ENCODE assay signal across 24 cellular contexts in genomic region chr9:87996355-87996860, GRCh38.
"Had no signal": no experiment of that assay in that cellular context is flagged by ENCODE, and none has a peak within 500 bp of the region (broad histone marks: within the 10 kb centered on the region; RNA-seq: fewer than 3 reads in every experiment).

No MANE protein-coding gene starts in this region.

- H3K36me3 Mint-ChIP-seq: natural killer cell had no signal

- H3K27me3 ChIP-seq: colonic mucosa, pancreas, transverse colon had no signal

- H3K36me3 ChIP-seq: colonic mucosa, esophagus squamous epithelium, heart right ventricle, left ventricle myocardium inferior, lower lobe of right lung, neutrophil, pancreas, suprapubic skin, transverse colon had no signal

- H3K4me3 Mint-ChIP-seq: dendritic cell treated with granulocyte-macrophage colony-stimulating factor and Interleukin-4, amounts not matched to agents 40 ng/mL and 50 ng/mL, for 4 days; natural killer cell; stimulated activated naive CD8-positive, alpha-beta T cell treated with anti-CD3 and anti-CD28 coated beads, Interleukin-15, amount 100 ng/mL, for 72 hours had no signal

- H3K27ac Mint-ChIP-seq: dendritic cell treated with granulocyte-macrophage colony-stimulating factor and Interleukin-4, amounts not matched to agents 40 ng/mL and 50 ng/mL, for 4 days; natural killer cell; stimulated activated naive CD8-positive, alpha-beta T cell treated with anti-CD3 and anti-CD28 coated beads, Interleukin-15, amount 100 ng/mL, for 72 hours had no signal

- H3K4me2 ChIP-seq: smooth muscle cell had no signal

- H3K4me1 ChIP-seq: colonic mucosa, esophagus squamous epithelium, heart right ventricle, left ventricle myocardium inferior, lower lobe of right lung, pancreas, suprapubic skin had no signal

- H3K27ac ChIP-seq: colonic mucosa, esophagus squamous epithelium, heart right ventricle, left ventricle myocardium inferior, lower lobe of right lung, neutrophil, pancreas, suprapubic skin, transverse colon had no signal

- H3K4me1 Mint-ChIP-seq: natural killer cell; stimulated activated naive CD8-positive, alpha-beta T cell treated with anti-CD3 and anti-CD28 coated beads, Interleukin-15, amount 100 ng/mL, for 72 hours had no signal

- H3K9me3 Mint-ChIP-seq: natural killer cell; stimulated activated naive CD8-positive, alpha-beta T cell treated with anti-CD3 and anti-CD28 coated beads, Interleukin-15, amount 100 ng/mL, for 72 hours had no signal

- ATAC-seq: heart right ventricle; left cardiac atrium; lower lobe of right lung; natural killer cell; pancreas; sciatic nerve; stimulated activated naive CD8-positive, alpha-beta T cell treated with anti-CD3 and anti-CD28 coated beads, Interleukin-15, amount 100 ng/mL, for 72 hours had no signal

- H3K4me3 ChIP-seq: colonic mucosa, esophagus squamous epithelium, heart right ventricle, left ventricle myocardium inferior, lower lobe of right lung, pancreas, smooth muscle cell, suprapubic skin, transverse colon had no signal

- DNase-seq: colonic mucosa; effector CD8-positive, alpha-beta T cell; esophagus squamous epithelium; foreskin melanocyte; glutamatergic neuron; heart right ventricle; hippocampal formation; left cardiac atrium; left ventricle myocardium inferior; lower lobe of right lung; natural killer cell; pancreas; stimulated activated CD4-positive, alpha-beta T cell treated with anti-CD3 and anti-CD28 coated beads, Interleukin-12 subunit alpha, Interleukin-12 subunit beta, amount 100 ng/mL, for 4 hours; stimulated activated CD4-positive, alpha-beta T cell treated with anti-CD3 and anti-CD28 coated beads, Interleukin-1b, Interleukin-23, amount 100 ng/mL, for 48 hours; stimulated activated CD4-positive, alpha-beta T cell treated with anti-CD3 and anti-CD28 coated beads, Interleukin-4, amount 100 ng/mL, for 1 hour; stimulated activated CD8-positive, alpha-beta memory T cell treated with anti-CD3 and anti-CD28 coated beads, Interleukin-4, amount 100 ng/mL, for 48 hours; stimulated activated naive CD4-positive, alpha-beta T cell; stimulated activated naive CD8-positive, alpha-beta T cell treated with anti-CD3 and anti-CD28 coated beads, Interleukin-15, amount 100 ng/mL, for 72 hours; transverse colon had no signal
